24 cellular contexts compared by ENCODE assay signal in the genomic region with DNA sequence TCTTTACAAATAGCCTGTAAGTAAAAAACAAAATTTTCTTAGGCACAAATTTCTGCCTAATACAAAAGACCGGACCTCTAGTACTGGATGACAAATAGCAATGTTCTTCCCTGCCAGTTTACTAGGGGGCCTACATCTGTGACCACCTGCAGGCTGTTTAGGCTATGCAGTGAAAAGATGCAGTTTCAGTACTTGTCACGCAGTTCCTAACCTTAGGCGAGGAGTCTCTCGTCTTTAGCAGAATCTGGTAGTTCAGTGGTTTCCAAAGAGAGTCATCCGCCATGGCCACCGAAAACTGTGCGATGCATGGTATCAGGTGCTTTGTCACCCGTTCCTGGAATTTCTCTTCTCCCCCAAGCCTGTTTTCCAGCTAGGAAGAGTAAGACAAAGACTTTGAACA. TPM values are rescaled to one million over a fixed set of nuclear protein-coding genes. Genes with fewer than 3 reads are reported as not detected.
"Had no signal": no experiment of that assay in that cellular context is flagged by ENCODE, and none has a peak within 500 bp of the region (broad histone marks: within the 10 kb centered on the region; RNA-seq: fewer than 3 reads in every experiment).

No MANE protein-coding gene starts in this region.

- DNase-seq: IMR-90; Kasumi-1; MV-4-11; NCI-H1048; NCI-H1105; NCI-H1417; NCI-H1436 treated with DMSO at 0.1 percent for 48 hours; NCI-H1694; NCI-H1930; NCI-H2081; NCI-H2107; NCI-H2227 treated with DMSO at 0.1 percent for 48 hours; NCI-H524; NCI-H69; NCI-H774; NK-92 treated with Interleukin-12 subunit alpha and Interleukin-12 subunit beta, amount 100 ng/mL, for 24 hours; PC-3; Peyer's patch; SHP77 treated with DMSO at 0.1 percent for 48 hours; SJCRH30 had no signal

- H3K27me3 ChIP-seq: Peyer's patch, SJCRH30 had no signal

- ATAC-seq: PC-3, Right ventricle myocardium inferior, SK-N-SH treated with all-trans-retinoic acid at 6 μM for 48 hours had no signal

- H3K4me2 ChIP-seq: KMS-11 had no signal

- H3K27ac ChIP-seq: KMS-11, Peyer's patch, SJCRH30 had no signal

- H3K4me3 ChIP-seq: Peyer's patch, SJCRH30 had no signal

- H3K9me3 ChIP-seq: Peyer's patch, SJCRH30 had no signal

- H3K4me1 ChIP-seq: Peyer's patch, SJCRH30 had no signal

- H3K9ac ChIP-seq: KMS-11 had no signal

RNA-seq across cellular contexts. Expression of a gene that starts 29.6 kb away (rescaled TPM):
- total RNA-seq: OCI-LY7 had no signal
